In genomic region chr7:101172005-101172853, GRCh38 we compare ENCODE assay signal across 2 cellular contexts.
TF ChIP-seq lines count a peak whose summit lies in the region.

No MANE protein-coding gene starts in this region.

TF ChIP-seq in SK-N-SH, 30 proteins besides CTCF, POLR2A, EP300 and RAD21 (continued from another document):
- TF ChIP-seq ZBTB33 (IDR thresholded peaks at IDR 0.05; ENCODE audit: borderline replicate concordance, low read depth) (no peak), MXI1 (IDR thresholded peaks at IDR 0.05; ENCODE audit: low read depth, low read length) (no peak), PBX3 (IDR thresholded peaks at IDR 0.05) (no peak), NFIC (IDR thresholded peaks at IDR 0.05; ENCODE audit: borderline replicate concordance) (no peak), TCF12 (IDR thresholded peaks at IDR 0.05) (no peak), IRF3 (IDR thresholded peaks at IDR 0.05; ENCODE audit: low read depth, low read length) (no peak), SMC3 (IDR thresholded peaks at IDR 0.05; ENCODE audit: low read depth, low read length) (no peak), GATA2 (CRISPR knock-in tag; IDR thresholded peaks at IDR 0.05) (no peak), GABPA (IDR thresholded peaks at IDR 0.05; ENCODE audit: low read depth) (no peak), JUND (IDR thresholded peaks at IDR 0.05) (no peak), YY1 (IDR thresholded peaks at IDR 0.05; ENCODE audit: low read depth) (no peak), FOSL2 (IDR thresholded peaks at IDR 0.05; ENCODE audit: borderline replicate concordance, low read depth) (no peak), SIN3A (IDR thresholded peaks at IDR 0.05; ENCODE audit: borderline replicate concordance, low read depth, low read length) (no peak), MAX (IDR thresholded peaks at IDR 0.05; ENCODE audit: low read depth) (no peak), POLR2AphosphoS5 (IDR thresholded peaks at IDR 0.05; ENCODE audit: low read depth, low read length) (no peak), NRF1 (IDR thresholded peaks at IDR 0.05; ENCODE audit: low read depth, low read length) (no peak)

TF ChIP-seq in SK-N-SH treated with all-trans-retinoic acid at 6 μM for 48 hours, 23 proteins besides CTCF, POLR2A, EP300 and RAD21 (continued from another document):
- no peak for TF ChIP-seq CREB5 (CRISPR knock-in tag; IDR thresholded peaks at IDR 0.05; ENCODE audit: low read depth)
- no peak for TF ChIP-seq CSDC2 (CRISPR knock-in tag; IDR thresholded peaks at IDR 0.05)
- no peak for TF ChIP-seq ESRRG (CRISPR knock-in tag; IDR thresholded peaks at IDR 0.05)
- TF ChIP-seq GLIS3 (CRISPR knock-in tag; IDR thresholded peaks at IDR 0.05), result no peak
- TF ChIP-seq ZNF70 (CRISPR knock-in tag; IDR thresholded peaks at IDR 0.05), result no peak
- TF ChIP-seq TSHZ2 (CRISPR knock-in tag; IDR thresholded peaks at IDR 0.05), result no peak
- TF ChIP-seq ZC3H10 (CRISPR knock-in tag; IDR thresholded peaks at IDR 0.05), result no peak
- no peak for TF ChIP-seq TOX (CRISPR knock-in tag; IDR thresholded peaks at IDR 0.05; ENCODE audit: borderline replicate concordance)
- TF ChIP-seq CSRNP3 (CRISPR knock-in tag; IDR thresholded peaks at IDR 0.05), result no peak
- no peak for TF ChIP-seq ZNF8 (CRISPR knock-in tag; IDR thresholded peaks at IDR 0.05)
- no peak for TF ChIP-seq RARB (CRISPR knock-in tag; IDR thresholded peaks at IDR 0.05)
- no peak for TF ChIP-seq ZNF565 (CRISPR knock-in tag; conservative IDR thresholded peaks at IDR 0.05; ENCODE audit: low read depth)
- no peak for TF ChIP-seq OSR1 (CRISPR knock-in tag; IDR thresholded peaks at IDR 0.05)
